In genomic region chr9:77807295-77807694, GRCh38 we compare ENCODE assay signal across 10 cellular contexts.
DNase-seq lines count a peak whose midpoint lies in the region; ATAC-seq, FAIRE-seq and TF ChIP-seq lines count a peak whose summit lies in the region.
"Had no signal": no experiment of that assay in that cellular context is flagged by ENCODE, and none has a peak within 500 bp of the region (broad histone marks: within the 10 kb centered on the region; RNA-seq: fewer than 3 reads in every experiment).

No MANE protein-coding gene starts in this region.

- WGBS in GM23248 (ENCODE audit: low coverage in 1 of 2, low lambda C conversion rate in 2 of 2, missing lambda C conversion rate in 2 of 2), 2 experiments, result 0% methylated on average over 2 of the region's 2 CpGs

- DNase-seq in GM23248, result peak; percentile 95
- peak; percentile 81 for DNase-seq in RPMI7951 (ENCODE audit: low read depth)
- peak; percentile 99 for DNase-seq in fibroblast of gingiva (ENCODE audit: low read depth)
- DNase-seq in sciatic nerve (ENCODE audit: low spot score), result no peak
- no peak for DNase-seq in DMS153 treated with DMSO at 0.1 percent for 48 hours (lab: John Stamatoyannopoulos, UW; ENCODE audit: unreplicated experiment)
- DNase-seq in SKM-1 (lab: John Stamatoyannopoulos, UW; ENCODE audit: unreplicated experiment), result no peak
- no peak for DNase-seq in NCI-H748 (lab: John Stamatoyannopoulos, UW; ENCODE audit: unreplicated experiment)
- DNase-seq in D721Med (ENCODE audit: insufficient read length, low spot score), result no peak
- DNase-seq: hypothalamus had no signal

- H2AFZ ChIP-seq in GM23248, result no peak overlapping the region

- peak; percentile 71 for ATAC-seq in sciatic nerve

- H3K9me3 ChIP-seq in GM23248 (ENCODE audit: low read depth), result no peaks in the 10 kb centered on the region

- peaks cover 7% of the 10 kb centered on the region for H3K36me3 ChIP-seq in GM23248 (ENCODE audit: low read depth)

- H3K27ac ChIP-seq in GM23248, result peak overlapping the region; percentile 79

- peaks cover 47% of the 10 kb centered on the region for H3K4me1 ChIP-seq in GM23248 (ENCODE audit: insufficient read depth)

- intact Hi-C loops in sciatic nerve (cut with DNase I), result no loop called here

- H3K79me2 ChIP-seq in GM23248 (ENCODE audit: insufficient read depth), result peaks cover 45% of the 10 kb centered on the region

- TF ChIP-seq CTCF in D721Med (IDR thresholded peaks at IDR 0.05; ENCODE audit: insufficient read depth, missing control alignments), result no peak

- peak overlapping the region; percentile 54 for H3K4me2 ChIP-seq in GM23248 (ENCODE audit: unreplicated experiment)

- H4K20me1 ChIP-seq in GM23248 (ENCODE audit: insufficient read depth), result no peaks in the 10 kb centered on the region

- no peak for FAIRE-seq in D721Med (lab: Jason Lieb, UNC)

- H3K4me3 ChIP-seq in GM23248, result no peak overlapping the region; the same call in 1 of the 2 replicates
- H3K4me3 ChIP-seq: skin epidermis had no signal

- H3K9me2 ChIP-seq in GM23248 (ENCODE audit: insufficient read depth), result no peaks in the 10 kb centered on the region

- in situ Hi-C loops in GM23248 (cut with MboI), result no loop called here

- peaks cover 33% of the 10 kb centered on the region for H3F3A ChIP-seq in GM23248 (ENCODE audit: insufficient read depth)

- peak overlapping the region; percentile 28; the same call in 1 of the 2 replicates for H3K9ac ChIP-seq in GM23248

- H3K27me3 ChIP-seq in GM23248 (replicated peaks; ENCODE audit: insufficient read depth), result no peaks in the 10 kb centered on the region

Comparison
In these comparisons a context has a peak if more than half of its experiments do, and no peak if none do; other contexts are left out.
1. DNase-seq: peak in GM23248 (single experiment), RPMI7951 (single experiment) and fibroblast of gingiva (single experiment); none in sciatic nerve (single experiment), DMS153 treated with DMSO at 0.1 percent for 48 hours (single experiment), SKM-1 (single experiment), NCI-H748 (single experiment) and D721Med (single experiment).